Comparison of ENCODE assay signal across 2 cellular contexts in genomic region chr9:34513567-34514214, GRCh38.
TF ChIP-seq lines count a peak whose summit lies in the region.

No MANE protein-coding gene starts in this region.

TF ChIP-seq in GM23338, 12 proteins besides CTCF, POLR2A, EP300 and RAD21:
- TF ChIP-seq ZNF462 (CRISPR knock-in tag; IDR thresholded peaks at IDR 0.05) (peak; percentile 24; the same call in 1 of the 2 replicates), STAT1 (IDR thresholded peaks at IDR 0.05; ENCODE audit: unreplicated experiment) (no peak)
TF ChIP-seq in GM23338: peak in this region for 1.

TF ChIP-seq in H1, 55 proteins besides CTCF, POLR2A, EP300 and RAD21:
- TF ChIP-seq GTF2F1 (IDR thresholded peaks at IDR 0.05; ENCODE audit: borderline replicate concordance, low read depth, low read length) (no peak), SUZ12 (IDR thresholded peaks at IDR 0.05; ENCODE audit: low read length) (no peak), SP1 (IDR thresholded peaks at IDR 0.05; ENCODE audit: low read depth, low read length) (0 out of 2 replicates have a peak, but pooled peaks have one; percentile 50), TAF1 (IDR thresholded peaks at IDR 0.05; ENCODE audit: low read depth, low read length) (0 out of 2 replicates have a peak, but pooled peaks have one; percentile 43), SP4 (IDR thresholded peaks at IDR 0.05; ENCODE audit: low read length) (no peak)
